Comparison of ENCODE assay signal across 24 cellular contexts in genomic region chr15:47988564-47988963, GRCh38.
DNase-seq lines count a peak whose midpoint lies in the region; ATAC-seq and TF ChIP-seq lines count a peak whose summit lies in the region.
"Had no signal": no experiment of that assay in that cellular context is flagged by ENCODE, and none has a peak within 500 bp of the region (broad histone marks: within the 10 kb centered on the region; RNA-seq: fewer than 3 reads in every experiment).

No MANE protein-coding gene starts in this region.

- ATAC-seq in RWPE2 (ENCODE audit: low read depth) (peak; percentile 32; the same call in 2 of the 3 replicates), left colon (peak; percentile 48), HG03095 (IDR thresholded peaks at IDR 0.05; ENCODE audit: unreplicated experiment) (no peak)
- ATAC-seq: K562, T-cell had no signal

- H3K4me3 Mint-ChIP-seq in activated T-helper 2 cell treated with anti-CD3 and anti-CD28 coated beads, Interferon-gamma antibody, Interleukin-2, Interleukin-4, amounts not matched to agents 10 μg/mL and 5 μg/mL and 100 μg/mL, durations not matched to agents 14 hours and 24 hours and 36 hours (ENCODE audit: low read depth) = no peak overlapping the region
- H3K4me3 Mint-ChIP-seq: activated CD4-positive, alpha-beta T cell treated with anti-CD3 and anti-CD28 coated beads, Interleukin-2, amount 10 ng/mL, durations not matched to agents 24 days and 14 days; activated naive CD8-positive, alpha-beta T cell treated with anti-CD3 and anti-CD28 coated beads, Interleukin-2, amount 10 ng/mL, durations not matched to agents 7 days and 5 days; CD4-positive, CD25-positive, alpha-beta regulatory T cell; naive B cell; T-cell had no signal

- peaks cover 8% of the 10 kb centered on the region for H3K27me3 Mint-ChIP-seq in activated T-helper 2 cell treated with anti-CD3 and anti-CD28 coated beads, Interferon-gamma antibody, Interleukin-2, Interleukin-4, amounts not matched to agents 10 μg/mL and 5 μg/mL and 100 μg/mL, durations not matched to agents 14 hours and 24 hours and 36 hours (ENCODE audit: low read depth)
- H3K27me3 Mint-ChIP-seq: activated naive CD8-positive, alpha-beta T cell treated with anti-CD3 and anti-CD28 coated beads, Interleukin-2, amount 10 ng/mL, durations not matched to agents 7 days and 5 days; naive B cell had no signal

- peak; percentile 32 for TF ChIP-seq CTCF in GM13977 (IDR thresholded peaks at IDR 0.05; ENCODE audit: extremely low read depth, insufficient read depth, missing control alignments)
- TF ChIP-seq CTCF in RWPE2 (IDR thresholded peaks at IDR 0.05; ENCODE audit: poor library complexity, severe bottlenecking) = no peak

- H3K4me1 ChIP-seq in RWPE2 (ENCODE audit: insufficient read depth, poor library complexity, severe bottlenecking) = no peaks in the 10 kb centered on the region
- H3K4me1 ChIP-seq: ascending aorta, right atrium auricular region had no signal

- H3K27me3 ChIP-seq in RWPE2 (ENCODE audit: insufficient read depth, poor library complexity, severe bottlenecking) = no peaks in the 10 kb centered on the region
- H3K27me3 ChIP-seq: ascending aorta, right atrium auricular region, testis had no signal

- DNase-seq in NCI-H2107 treated with DMSO at 0.1 percent for 48 hours (lab: John Stamatoyannopoulos, UW; ENCODE audit: unreplicated experiment) = peak; percentile 4
- DNase-seq in NCI-H2107 (lab: John Stamatoyannopoulos, UW) = no peak
- no peak for DNase-seq in GM13977 (ENCODE audit: low spot score)
- DNase-seq in RWPE2 (ENCODE audit: low spot score) = no peak
- DNase-seq in left colon = no peak
- no peak for DNase-seq in activated T-helper 2 cell treated with anti-CD3 and anti-CD28 coated beads, Interferon-gamma antibody, Interleukin-2, Interleukin-4, amounts not matched to agents 10 μg/mL and 5 μg/mL and 100 μg/mL, durations not matched to agents 14 hours and 24 hours and 36 hours (ENCODE audit: low spot score)
- no peak for DNase-seq in NCI-H748 treated with DMSO at 0.1 percent for 48 hours (lab: John Stamatoyannopoulos, UW)
- DNase-seq: activated CD8-positive, alpha-beta memory T cell treated with anti-CD3 and anti-CD28 coated beads for 24 hours; activated effector memory CD4-positive, alpha-beta T cell treated with anti-CD3 and anti-CD28 coated beads, Interleukin-2, amount 50 U/mL, for 16 hours; activated naive CD8-positive, alpha-beta T cell treated with anti-CD3 and anti-CD28 coated beads, Interleukin-2, amount 10 ng/mL, durations not matched to agents 7 days and 5 days; effector memory CD4-positive, alpha-beta T cell; islet precursor cell; stimulated activated naive CD8-positive, alpha-beta T cell treated with anti-CD3 and anti-CD28 coated beads, Interleukin-15, Interleukin-2, amounts not matched to agents 100 U/mL and 50 U/mL, for 24 hours; T-cell had no signal

- no peaks in the 10 kb centered on the region for H3K9me3 ChIP-seq in RWPE2 (ENCODE audit: severe bottlenecking)
- H3K9me3 ChIP-seq: ascending aorta, right atrium auricular region, testis had no signal

- in situ Hi-C loops in GM13977 (cut with MboI; ENCODE audit: low pct_unique_long_range_greater_than_20kb, low sequenced_read_pairs, unreplicated experiment) = loop anchor here (25.0 kb wide), 3 partner anchors 276 to 801 kb away; partner anchors contain the start of gene SEMA6D

- no peaks in the 10 kb centered on the region for H3K9me3 Mint-ChIP-seq in activated T-helper 2 cell treated with anti-CD3 and anti-CD28 coated beads, Interferon-gamma antibody, Interleukin-2, Interleukin-4, amounts not matched to agents 10 μg/mL and 5 μg/mL and 100 μg/mL, durations not matched to agents 14 hours and 24 hours and 36 hours
- H3K9me3 Mint-ChIP-seq: activated CD4-positive, alpha-beta T cell treated with anti-CD3 and anti-CD28 coated beads, Interleukin-2, amount 10 ng/mL, durations not matched to agents 24 days and 14 days; activated naive CD8-positive, alpha-beta T cell treated with anti-CD3 and anti-CD28 coated beads, Interleukin-2, amount 10 ng/mL, durations not matched to agents 7 days and 5 days; CD4-positive, CD25-positive, alpha-beta regulatory T cell; naive B cell; T-cell had no signal

- no peak overlapping the region for H3K27ac ChIP-seq in RWPE2 (ENCODE audit: poor library complexity, severe bottlenecking)
- H3K27ac ChIP-seq: ascending aorta, coronary artery, right atrium auricular region, testis had no signal

- H3K4me3 ChIP-seq in RWPE2 (ENCODE audit: severe bottlenecking) = no peak overlapping the region
- H3K4me3 ChIP-seq: ascending aorta, coronary artery, K562, right atrium auricular region, smooth muscle cell, testis had no signal

- intact Hi-C loops in left colon (cut with DNase I, micrococcal nuclease) = loop anchor here in 1 of 2 donors (2.0 to 10.0 kb wide), 3 partner anchors 274 to 792 kb away; partner anchors contain the start of gene SEMA6D
- intact Hi-C loops in activated T-helper 2 cell treated with anti-CD3 and anti-CD28 coated beads, Interferon-gamma antibody, Interleukin-2, Interleukin-4, amounts not matched to agents 10 μg/mL and 5 μg/mL and 100 μg/mL, durations not matched to agents 14 hours and 24 hours and 36 hours (cut with micrococcal nuclease) = loop anchor here (1.0 to 5.0 kb wide), 3 partner anchors 277 to 1676 kb away; no protein-coding TSS in a partner anchor

- H3K36me3 Mint-ChIP-seq in activated T-helper 2 cell treated with anti-CD3 and anti-CD28 coated beads, Interferon-gamma antibody, Interleukin-2, Interleukin-4, amounts not matched to agents 10 μg/mL and 5 μg/mL and 100 μg/mL, durations not matched to agents 14 hours and 24 hours and 36 hours (ENCODE audit: low read depth) = no peaks in the 10 kb centered on the region
- H3K36me3 Mint-ChIP-seq: activated naive CD8-positive, alpha-beta T cell treated with anti-CD3 and anti-CD28 coated beads, Interleukin-2, amount 10 ng/mL, durations not matched to agents 7 days and 5 days; CD4-positive, CD25-positive, alpha-beta regulatory T cell; naive B cell; T-cell had no signal

- peaks cover 6% of the 10 kb centered on the region for H3K4me1 Mint-ChIP-seq in activated T-helper 2 cell treated with anti-CD3 and anti-CD28 coated beads, Interferon-gamma antibody, Interleukin-2, Interleukin-4, amounts not matched to agents 10 μg/mL and 5 μg/mL and 100 μg/mL, durations not matched to agents 14 hours and 24 hours and 36 hours (ENCODE audit: low read depth)
- H3K4me1 Mint-ChIP-seq: CD4-positive, CD25-positive, alpha-beta regulatory T cell; naive B cell; T-cell had no signal

- H3K36me3 ChIP-seq in RWPE2 (ENCODE audit: low read depth) = no peaks in the 10 kb centered on the region
- H3K36me3 ChIP-seq: ascending aorta, right atrium auricular region had no signal

- H3K27ac Mint-ChIP-seq in activated T-helper 2 cell treated with anti-CD3 and anti-CD28 coated beads, Interferon-gamma antibody, Interleukin-2, Interleukin-4, amounts not matched to agents 10 μg/mL and 5 μg/mL and 100 μg/mL, durations not matched to agents 14 hours and 24 hours and 36 hours = no peak overlapping the region
- H3K27ac Mint-ChIP-seq: activated CD4-positive, alpha-beta T cell treated with anti-CD3 and anti-CD28 coated beads, Interleukin-2, amount 10 ng/mL, durations not matched to agents 24 days and 14 days; activated naive CD8-positive, alpha-beta T cell treated with anti-CD3 and anti-CD28 coated beads, Interleukin-2, amount 10 ng/mL, durations not matched to agents 7 days and 5 days; CD4-positive, CD25-positive, alpha-beta regulatory T cell; naive B cell; T-cell had no signal
